1 cellular context compared by ENCODE assay signal in the genomic region with DNA sequence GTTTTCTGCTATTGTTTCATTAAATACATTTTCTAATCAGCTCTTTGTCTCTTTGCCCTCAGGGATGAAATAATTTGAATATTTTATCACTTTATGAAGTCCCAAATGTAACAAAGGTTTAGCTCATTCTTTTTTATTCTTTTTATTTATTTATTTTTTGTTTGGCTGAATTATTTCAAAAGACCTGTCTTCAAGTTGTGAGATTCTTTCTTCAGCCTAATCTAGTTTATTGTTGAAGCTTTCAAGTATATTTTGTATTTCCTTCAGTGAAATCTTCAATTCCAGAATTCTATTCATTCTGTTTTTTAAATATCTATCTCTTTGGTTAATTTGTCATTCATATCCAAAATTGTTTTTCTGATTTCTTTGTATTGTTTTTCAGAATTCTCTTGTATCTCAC.
TF ChIP-seq lines count a peak whose summit lies in the region.

No MANE protein-coding gene starts in this region.

TF ChIP-seq in K562, 482 proteins besides CTCF, POLR2A, EP300 and RAD21:
- TF ChIP-seq TRIM28 (IDR thresholded peaks at IDR 0.05) (peak; percentile 92; the same call in 1 of the 2 replicates), TRIM24 (IDR thresholded peaks at IDR 0.05) (peak in 1 of 2 experiments; percentile 43; a peak in 2 of 4 replicates), SMARCA5 (IDR thresholded peaks at IDR 0.05) (0 out of 2 replicates have a peak, but pooled peaks have one; percentile 43), CBX3 (IDR thresholded peaks at IDR 0.05; ENCODE audit: borderline replicate concordance in 1 of 2, low read length in 2 of 2) (peak in 1 of 2 experiments; percentile 86; a peak in 1 of 3 replicates), ZNF212 (CRISPR knock-in tag; IDR thresholded peaks at IDR 0.05) (no peak), ZNF507 (tag; conservative IDR thresholded peaks at IDR 0.05) (no peak), HLTF (IDR thresholded peaks at IDR 0.05) (peak; percentile 51; the same call in 1 of the 2 replicates), ARNT (IDR thresholded peaks at IDR 0.05) (0 out of 4 replicates have a peak, but pooled peaks of 1 of the 2 experiments have one; percentile 34), OTX1 (CRISPR knock-in tag; IDR thresholded peaks at IDR 0.05) (no peak), BACH1 (tag; IDR thresholded peaks at IDR 0.05) (no peak), RBM25 (IDR thresholded peaks at IDR 0.05; ENCODE audit: low read depth, low read length, severe bottlenecking) (peak; percentile 43), RBBP5 (IDR thresholded peaks at IDR 0.05; ENCODE audit: borderline replicate concordance, insufficient read depth, low read length, poor library complexity, severe bottlenecking) (no peak), GABPA (tag; conservative IDR thresholded peaks at IDR 0.05; ENCODE audit: low read depth) (no peak), HDGF (IDR thresholded peaks at IDR 0.05) (no peak), BCOR (IDR thresholded peaks at IDR 0.05) (no peak), SIRT6 (IDR thresholded peaks at IDR 0.05; ENCODE audit: low read depth, low read length) (no peak), ZBED1 (IDR thresholded peaks at IDR 0.05) (no peak)
- TF ChIP-seq, protein P1, sequence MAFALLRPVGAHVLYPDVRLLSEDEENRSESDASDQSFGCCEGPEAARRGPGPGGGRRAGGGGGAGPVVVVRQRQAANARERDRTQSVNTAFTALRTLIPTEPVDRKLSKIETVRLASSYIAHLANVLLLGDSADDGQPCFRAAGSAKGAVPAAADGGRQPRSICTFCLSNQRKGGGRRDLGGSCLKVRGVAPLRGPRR (CRISPR knock-in tag; IDR thresholded peaks at IDR 0.05), result no peak
- TF ChIP-seq, protein P2, sequence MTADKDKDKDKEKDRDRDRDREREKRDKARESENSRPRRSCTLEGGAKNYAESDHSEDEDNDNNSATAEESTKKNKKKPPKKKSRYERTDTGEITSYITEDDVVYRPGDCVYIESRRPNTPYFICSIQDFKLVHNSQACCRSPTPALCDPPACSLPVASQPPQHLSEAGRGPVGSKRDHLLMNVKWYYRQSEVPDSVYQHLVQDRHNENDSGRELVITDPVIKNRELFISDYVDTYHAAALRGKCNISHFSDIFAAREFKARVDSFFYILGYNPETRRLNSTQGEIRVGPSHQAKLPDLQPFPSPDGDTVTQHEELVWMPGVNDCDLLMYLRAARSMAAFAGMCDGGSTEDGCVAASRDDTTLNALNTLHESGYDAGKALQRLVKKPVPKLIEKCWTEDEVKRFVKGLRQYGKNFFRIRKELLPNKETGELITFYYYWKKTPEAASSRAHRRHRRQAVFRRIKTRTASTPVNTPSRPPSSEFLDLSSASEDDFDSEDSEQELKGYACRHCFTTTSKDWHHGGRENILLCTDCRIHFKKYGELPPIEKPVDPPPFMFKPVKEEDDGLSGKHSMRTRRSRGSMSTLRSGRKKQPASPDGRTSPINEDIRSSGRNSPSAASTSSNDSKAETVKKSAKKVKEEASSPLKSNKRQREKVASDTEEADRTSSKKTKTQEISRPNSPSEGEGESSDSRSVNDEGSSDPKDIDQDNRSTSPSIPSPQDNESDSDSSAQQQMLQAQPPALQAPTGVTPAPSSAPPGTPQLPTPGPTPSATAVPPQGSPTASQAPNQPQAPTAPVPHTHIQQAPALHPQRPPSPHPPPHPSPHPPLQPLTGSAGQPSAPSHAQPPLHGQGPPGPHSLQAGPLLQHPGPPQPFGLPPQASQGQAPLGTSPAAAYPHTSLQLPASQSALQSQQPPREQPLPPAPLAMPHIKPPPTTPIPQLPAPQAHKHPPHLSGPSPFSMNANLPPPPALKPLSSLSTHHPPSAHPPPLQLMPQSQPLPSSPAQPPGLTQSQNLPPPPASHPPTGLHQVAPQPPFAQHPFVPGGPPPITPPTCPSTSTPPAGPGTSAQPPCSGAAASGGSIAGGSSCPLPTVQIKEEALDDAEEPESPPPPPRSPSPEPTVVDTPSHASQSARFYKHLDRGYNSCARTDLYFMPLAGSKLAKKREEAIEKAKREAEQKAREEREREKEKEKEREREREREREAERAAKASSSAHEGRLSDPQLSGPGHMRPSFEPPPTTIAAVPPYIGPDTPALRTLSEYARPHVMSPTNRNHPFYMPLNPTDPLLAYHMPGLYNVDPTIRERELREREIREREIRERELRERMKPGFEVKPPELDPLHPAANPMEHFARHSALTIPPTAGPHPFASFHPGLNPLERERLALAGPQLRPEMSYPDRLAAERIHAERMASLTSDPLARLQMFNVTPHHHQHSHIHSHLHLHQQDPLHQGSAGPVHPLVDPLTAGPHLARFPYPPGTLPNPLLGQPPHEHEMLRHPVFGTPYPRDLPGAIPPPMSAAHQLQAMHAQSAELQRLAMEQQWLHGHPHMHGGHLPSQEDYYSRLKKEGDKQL (CRISPR knock-in tag; IDR thresholded peaks at IDR 0.05; ENCODE audit: borderline replicate concordance), result no peak
- TF ChIP-seq, protein P3, sequence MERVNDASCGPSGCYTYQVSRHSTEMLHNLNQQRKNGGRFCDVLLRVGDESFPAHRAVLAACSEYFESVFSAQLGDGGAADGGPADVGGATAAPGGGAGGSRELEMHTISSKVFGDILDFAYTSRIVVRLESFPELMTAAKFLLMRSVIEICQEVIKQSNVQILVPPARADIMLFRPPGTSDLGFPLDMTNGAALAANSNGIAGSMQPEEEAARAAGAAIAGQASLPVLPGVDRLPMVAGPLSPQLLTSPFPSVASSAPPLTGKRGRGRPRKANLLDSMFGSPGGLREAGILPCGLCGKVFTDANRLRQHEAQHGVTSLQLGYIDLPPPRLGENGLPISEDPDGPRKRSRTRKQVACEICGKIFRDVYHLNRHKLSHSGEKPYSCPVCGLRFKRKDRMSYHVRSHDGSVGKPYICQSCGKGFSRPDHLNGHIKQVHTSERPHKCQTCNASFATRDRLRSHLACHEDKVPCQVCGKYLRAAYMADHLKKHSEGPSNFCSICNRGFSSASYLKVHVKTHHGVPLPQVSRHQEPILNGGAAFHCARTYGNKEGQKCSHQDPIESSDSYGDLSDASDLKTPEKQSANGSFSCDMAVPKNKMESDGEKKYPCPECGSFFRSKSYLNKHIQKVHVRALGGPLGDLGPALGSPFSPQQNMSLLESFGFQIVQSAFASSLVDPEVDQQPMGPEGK (CRISPR knock-in tag; IDR thresholded peaks at IDR 0.05; ENCODE audit: borderline replicate concordance), result no peak
- TF ChIP-seq, protein P4, sequence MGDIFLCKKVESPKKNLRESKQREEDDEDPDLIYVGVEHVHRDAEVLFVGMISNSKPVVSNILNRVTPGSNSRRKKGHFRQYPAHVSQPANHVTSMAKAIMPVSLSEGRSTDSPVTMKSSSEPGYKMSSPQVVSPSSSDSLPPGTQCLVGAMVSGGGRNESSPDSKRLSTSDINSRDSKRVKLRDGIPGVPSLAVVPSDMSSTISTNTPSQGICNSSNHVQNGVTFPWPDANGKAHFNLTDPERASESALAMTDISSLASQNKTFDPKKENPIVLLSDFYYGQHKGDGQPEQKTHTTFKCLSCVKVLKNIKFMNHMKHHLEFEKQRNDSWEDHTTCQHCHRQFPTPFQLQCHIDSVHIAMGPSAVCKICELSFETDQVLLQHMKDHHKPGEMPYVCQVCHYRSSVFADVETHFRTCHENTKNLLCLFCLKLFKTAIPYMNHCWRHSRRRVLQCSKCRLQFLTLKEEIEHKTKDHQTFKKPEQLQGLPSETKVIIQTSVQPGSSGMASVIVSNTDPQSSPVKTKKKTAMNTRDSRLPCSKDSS (IDR thresholded peaks at IDR 0.05; ENCODE audit: low read depth, partially characterized antibody), result peak; percentile 77
- TF ChIP-seq, protein P5, sequence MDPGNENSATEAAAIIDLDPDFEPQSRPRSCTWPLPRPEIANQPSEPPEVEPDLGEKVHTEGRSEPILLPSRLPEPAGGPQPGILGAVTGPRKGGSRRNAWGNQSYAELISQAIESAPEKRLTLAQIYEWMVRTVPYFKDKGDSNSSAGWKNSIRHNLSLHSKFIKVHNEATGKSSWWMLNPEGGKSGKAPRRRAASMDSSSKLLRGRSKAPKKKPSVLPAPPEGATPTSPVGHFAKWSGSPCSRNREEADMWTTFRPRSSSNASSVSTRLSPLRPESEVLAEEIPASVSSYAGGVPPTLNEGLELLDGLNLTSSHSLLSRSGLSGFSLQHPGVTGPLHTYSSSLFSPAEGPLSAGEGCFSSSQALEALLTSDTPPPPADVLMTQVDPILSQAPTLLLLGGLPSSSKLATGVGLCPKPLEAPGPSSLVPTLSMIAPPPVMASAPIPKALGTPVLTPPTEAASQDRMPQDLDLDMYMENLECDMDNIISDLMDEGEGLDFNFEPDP (CRISPR knock-in tag; IDR thresholded peaks at IDR 0.05), result no peak
- TF ChIP-seq, protein P6, sequence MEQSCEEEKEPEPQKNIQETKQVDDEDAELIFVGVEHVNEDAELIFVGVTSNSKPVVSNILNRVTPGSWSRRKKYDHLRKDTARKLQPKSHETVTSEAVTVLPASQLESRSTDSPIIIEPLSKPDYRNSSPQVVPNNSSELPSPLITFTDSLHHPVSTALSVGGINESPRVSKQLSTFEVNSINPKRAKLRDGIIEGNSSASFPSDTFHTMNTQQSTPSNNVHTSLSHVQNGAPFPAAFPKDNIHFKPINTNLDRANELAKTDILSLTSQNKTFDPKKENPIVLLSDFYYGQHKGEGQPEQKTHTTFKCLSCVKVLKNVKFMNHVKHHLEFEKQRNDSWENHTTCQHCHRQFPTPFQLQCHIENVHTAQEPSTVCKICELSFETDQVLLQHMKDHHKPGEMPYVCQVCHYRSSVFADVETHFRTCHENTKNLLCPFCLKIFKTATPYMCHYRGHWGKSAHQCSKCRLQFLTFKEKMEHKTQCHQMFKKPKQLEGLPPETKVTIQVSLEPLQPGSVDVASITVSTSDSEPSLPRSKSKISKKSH (CRISPR knock-in tag; IDR thresholded peaks at IDR 0.05), result 0 out of 2 replicates have a peak, but pooled peaks have one; percentile 41
